Comparison of ENCODE assay signal across 1 cellular context in genomic region chr11:72646472-72646871, GRCh38.
TF ChIP-seq lines count a peak whose summit lies in the region.

No MANE protein-coding gene starts in this region.

TF ChIP-seq in K562, 482 proteins besides CTCF, POLR2A, EP300 and RAD21 (continued from another document):
- TF ChIP-seq USF1 (CRISPR knock-in tag; IDR thresholded peaks at IDR 0.05) (peak; percentile 64), FOSL1 (tag; conservative IDR thresholded peaks at IDR 0.05) (no peak), ZNF707 (CRISPR knock-in tag; conservative IDR thresholded peaks at IDR 0.05) (no peak)
- TF ChIP-seq, protein P1, sequence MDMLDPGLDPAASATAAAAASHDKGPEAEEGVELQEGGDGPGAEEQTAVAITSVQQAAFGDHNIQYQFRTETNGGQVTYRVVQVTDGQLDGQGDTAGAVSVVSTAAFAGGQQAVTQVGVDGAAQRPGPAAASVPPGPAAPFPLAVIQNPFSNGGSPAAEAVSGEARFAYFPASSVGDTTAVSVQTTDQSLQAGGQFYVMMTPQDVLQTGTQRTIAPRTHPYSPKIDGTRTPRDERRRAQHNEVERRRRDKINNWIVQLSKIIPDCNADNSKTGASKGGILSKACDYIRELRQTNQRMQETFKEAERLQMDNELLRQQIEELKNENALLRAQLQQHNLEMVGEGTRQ (CRISPR knock-in tag; IDR thresholded peaks at IDR 0.05): peak; percentile 44
